In genomic region chr7:7202375-7202720, GRCh38 we compare ENCODE assay signal across 15 cellular contexts. TPM values are rescaled to one million over a fixed set of nuclear protein-coding genes. Genes with fewer than 3 reads are reported as not detected.
A peak's percentile ranks its signal among the peaks of the same experiment; 100 is the strongest.
DNase-seq lines count a peak whose midpoint lies in the region; ATAC-seq and TF ChIP-seq lines count a peak whose summit lies in the region.
"Had no signal": no experiment of that assay in that cellular context is flagged by ENCODE, and none has a peak within 500 bp of the region (broad histone marks: within the 10 kb centered on the region; RNA-seq: fewer than 3 reads in every experiment).

No MANE protein-coding gene starts in this region.

- POLR2A ChIA-PET in PC-3 (lab: Charles Lee; ENCODE audit: unreplicated experiment), result no interaction called here

- BruUV-seq in PC-3 (replicated peaks; lab: Mats Ljungman, UMichigan), result no TSS peak

- no peaks in the 10 kb centered on the region for H4K20me1 ChIP-seq in PC-3 (ENCODE audit: low read length)

- peaks cover 1 to 5% of the 10 kb centered on the region in 2 donors for H3K9me3 Mint-ChIP-seq in activated T-cell treated with anti-CD3 and anti-CD28 coated beads, Interleukin-2, amount 50 U/mL, for 72 hours
- H3K9me3 Mint-ChIP-seq in stimulated activated naive CD8-positive, alpha-beta T cell treated with anti-CD3 and anti-CD28 coated beads, Interleukin-15, amount 100 ng/mL, for 72 hours, result peaks cover 0 to 15% of the 10 kb centered on the region in 2 donors

- no peak overlapping the region; the same call in 1 of the 2 replicates for H3K4me3 ChIP-seq in PC-3 (ENCODE audit: low read length)
- H3K4me3 ChIP-seq: dorsolateral prefrontal cortex, psoas muscle, uterus had no signal

- peaks cover 10 to 23% of the 10 kb centered on the region in 2 donors for H3K36me3 Mint-ChIP-seq in activated T-cell treated with anti-CD3 and anti-CD28 coated beads, Interleukin-2, amount 50 U/mL, for 72 hours (ENCODE audit: insufficient read depth in 2 of 2)

- no peaks in the 10 kb centered on the region for H3K27me3 ChIP-seq in PC-3 (ENCODE audit: low read length)
- H3K27me3 ChIP-seq: dorsolateral prefrontal cortex, uterus had no signal

- no peak for ATAC-seq in activated T-cell treated with anti-CD3 and anti-CD28 coated beads, Interleukin-2, amount 50 U/mL, for 72 hours (replicated peaks in 1 of 2)
- no peak for ATAC-seq in PC-3
- no peak for ATAC-seq in stimulated activated naive CD8-positive, alpha-beta T cell treated with anti-CD3 and anti-CD28 coated beads, Interleukin-15, amount 100 ng/mL, for 72 hours
- ATAC-seq in HG03280 (IDR thresholded peaks at IDR 0.05; ENCODE audit: unreplicated experiment), result no peak
- ATAC-seq: psoas muscle had no signal

- H3K4me2 ChIP-seq in PC-3 (ENCODE audit: low read length), result peak overlapping the region; percentile 70

- H2AFZ ChIP-seq in PC-3 (ENCODE audit: low read length), result no peak overlapping the region

- H3K4me3 Mint-ChIP-seq in activated T-cell treated with anti-CD3 and anti-CD28 coated beads, Interleukin-2, amount 50 U/mL, for 72 hours, result peak overlapping the region; percentile 75 to 79
- peak overlapping the region; percentile 68 to 81 for H3K4me3 Mint-ChIP-seq in stimulated activated naive CD8-positive, alpha-beta T cell treated with anti-CD3 and anti-CD28 coated beads, Interleukin-15, amount 100 ng/mL, for 72 hours

- H3K27ac ChIP-seq in PC-3 (ENCODE audit: low read length) (peak overlapping the region; percentile 70), epithelial cell of prostate (peak overlapping the region; percentile 56)
- H3K27ac ChIP-seq: psoas muscle, uterus had no signal

- H3K4me1 ChIP-seq in PC-3 (ENCODE audit: insufficient read depth, low read length), result peaks cover 14% of the 10 kb centered on the region
- H3K4me1 ChIP-seq: uterus had no signal

- no peaks in the 10 kb centered on the region for H3F3A ChIP-seq in PC-3 (ENCODE audit: low read length, unreplicated experiment)

- H3K9me3 ChIP-seq in PC-3 (ENCODE audit: low read length), result no peaks in the 10 kb centered on the region
- H3K9me3 ChIP-seq: psoas muscle had no signal

- no peaks in the 10 kb centered on the region for H3K9me2 ChIP-seq in PC-3 (replicated peaks; ENCODE audit: low read length)

- no peak overlapping the region for H3K9ac ChIP-seq in PC-3 (ENCODE audit: low read length)

- DNase-seq in activated T-cell treated with anti-CD3 and anti-CD28 coated beads, Interleukin-2, amount 50 U/mL, for 72 hours, result no peak
- DNase-seq in activated T-cell treated with anti-CD3 and anti-CD28 coated beads, Interleukin-2, amount 50 U/mL, for 1 hour, result no peak
- DNase-seq in PC-3 (no peak), epithelial cell of prostate (ENCODE audit: low read depth, low spot score) (no peak), NCI-H1436 (lab: John Stamatoyannopoulos, UW) (no peak)
- no peak for DNase-seq in stimulated activated naive CD8-positive, alpha-beta T cell treated with anti-CD3 and anti-CD28 coated beads, Interleukin-15, amount 100 ng/mL, for 72 hours
- no peak for DNase-seq in stimulated activated naive CD4-positive, alpha-beta T cell treated with Interleukin-2 at 50 U/mL for 16 hours (lab: John Stamatoyannopoulos, UW)
- DNase-seq: aorta, DMS153, dorsolateral prefrontal cortex, foreskin fibroblast, mesenchymal stem cell, psoas muscle, uterus had no signal

- H3K4me1 Mint-ChIP-seq in activated T-cell treated with anti-CD3 and anti-CD28 coated beads, Interleukin-2, amount 50 U/mL, for 72 hours (ENCODE audit: low read depth), result peaks cover 77% of the 10 kb centered on the region
- H3K4me1 Mint-ChIP-seq in stimulated activated naive CD8-positive, alpha-beta T cell treated with anti-CD3 and anti-CD28 coated beads, Interleukin-15, amount 100 ng/mL, for 72 hours, result peaks cover 82% of the 10 kb centered on the region

- H3K36me3 ChIP-seq in PC-3 (ENCODE audit: low read depth, low read length), result no peaks in the 10 kb centered on the region
- H3K36me3 ChIP-seq: uterus had no signal

- TF ChIP-seq CTCF in PC-3 (conservative IDR thresholded peaks at IDR 0.05; ENCODE audit: low read depth, low read length), result no peak

- no peaks in the 10 kb centered on the region for H3K27me3 Mint-ChIP-seq in activated T-cell treated with anti-CD3 and anti-CD28 coated beads, Interleukin-2, amount 50 U/mL, for 72 hours (ENCODE audit: low read depth)
- H3K27me3 Mint-ChIP-seq in stimulated activated naive CD8-positive, alpha-beta T cell treated with anti-CD3 and anti-CD28 coated beads, Interleukin-15, amount 100 ng/mL, for 72 hours, result no peaks in the 10 kb centered on the region

- H3K27ac Mint-ChIP-seq in activated T-cell treated with anti-CD3 and anti-CD28 coated beads, Interleukin-2, amount 50 U/mL, for 72 hours, result peak overlapping the region; percentile 85
- H3K27ac Mint-ChIP-seq in stimulated activated naive CD8-positive, alpha-beta T cell treated with anti-CD3 and anti-CD28 coated beads, Interleukin-15, amount 100 ng/mL, for 72 hours, result peak overlapping the region in 1 of 2 donors; percentile 89

- H3K79me2 ChIP-seq in PC-3 (ENCODE audit: low read length), result peaks cover 69% of the 10 kb centered on the region

- intact Hi-C loops in PC-3 (cut with micrococcal nuclease), result no loop called here

- CTCF ChIA-PET in PC-3 (lab: Charles Lee), result no interaction called here

RNA-seq across cellular contexts. Expression of gene C1GALT1, which starts 20.0 kb away (rescaled TPM):
- total RNA-seq in activated T-cell treated with anti-CD3 and anti-CD28 coated beads, Interleukin-2, amount 50 U/mL, for 72 hours, result 10 to 100 TPM; 31.0 to 31.8 TPM
- total RNA-seq in PC-3 (2014; rRNA removed), result 19.3 and 32.3 TPM in 2 replicates
